8 cellular contexts compared by ENCODE assay signal in the genomic region with DNA sequence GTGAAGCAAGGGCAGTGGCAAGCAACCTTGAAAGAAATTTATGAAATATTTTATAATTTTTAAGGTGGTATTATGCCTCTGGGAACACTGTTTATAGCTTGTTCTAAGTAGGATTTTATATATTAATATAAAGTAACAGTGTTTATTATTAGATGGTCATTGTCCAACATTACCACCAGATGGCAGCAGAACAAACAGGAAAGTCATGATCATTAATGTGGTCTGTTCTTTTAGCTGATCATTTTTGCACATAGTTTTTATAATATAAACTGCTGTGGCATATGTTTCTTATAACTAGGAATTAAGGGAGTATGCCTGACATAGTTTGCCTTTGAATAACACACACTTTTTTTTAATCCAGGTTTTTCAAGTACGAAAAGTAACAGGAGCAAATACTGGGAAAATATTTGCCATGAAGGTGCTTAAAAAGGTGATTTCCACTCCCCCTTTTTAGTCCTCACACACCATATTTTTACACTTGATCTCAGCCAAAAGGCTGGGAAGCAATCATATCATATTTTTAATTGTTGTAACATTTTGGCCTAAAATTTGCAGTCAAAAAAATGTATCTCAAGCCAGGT. TPM values are rescaled to one million over a fixed set of nuclear protein-coding genes. Genes with fewer than 3 reads are reported as not detected.
A peak's percentile ranks its signal among the peaks of the same experiment; 100 is the strongest.
DNase-seq lines count a peak whose midpoint lies in the region; ATAC-seq, FAIRE-seq and TF ChIP-seq lines count a peak whose summit lies in the region.

No MANE protein-coding gene starts in this region.

- H3K9me3 ChIP-seq in tibial nerve: no peaks in the 10 kb centered on the region

- peak; percentile 97 for FAIRE-seq in A204.1 (lab: Jason Lieb, UNC)

- H3K4me3 ChIP-seq in tibial nerve: no peak overlapping the region

- H3K27ac ChIP-seq in tibial nerve: no peak overlapping the region

- no peaks in the 10 kb centered on the region for H3K27me3 Mint-ChIP-seq in activated CD8-positive, alpha-beta T cell treated with anti-CD3 and anti-CD28 coated beads, Interleukin-2, amount 10 ng/mL, durations not matched to agents 7 days and 5 days (ENCODE audit: low read depth)

- CTCF ChIA-PET in activated CD8-positive, alpha-beta T cell treated with anti-CD3 and anti-CD28 coated beads, Interleukin-2, amount 10 ng/mL, durations not matched to agents 7 days and 5 days (lab: Charles Lee): interaction anchor here (0.6 to 3.5 kb wide), 17 partner anchors 10 to 693 kb away, joined by 3 to 29 read pairs (median 4); a partner anchor contains a TSS

- peaks cover 34% of the 10 kb centered on the region for H3K36me3 Mint-ChIP-seq in activated CD8-positive, alpha-beta T cell treated with anti-CD3 and anti-CD28 coated beads, Interleukin-2, amount 10 ng/mL, durations not matched to agents 7 days and 5 days (ENCODE audit: low read depth)

- ATAC-seq in activated CD8-positive, alpha-beta T cell treated with anti-CD3 and anti-CD28 coated beads, Interleukin-2, amount 10 ng/mL, durations not matched to agents 7 days and 5 days: peak; percentile 69
- no peak for ATAC-seq in HG02642 (IDR thresholded peaks at IDR 0.05; ENCODE audit: poor library complexity, unreplicated experiment)
- no peak for ATAC-seq in HG03378 (IDR thresholded peaks at IDR 0.05; ENCODE audit: unreplicated experiment)

- TF ChIP-seq POLR2A in tibial nerve (IDR thresholded peaks at IDR 0.05): no peak

- no peak overlapping the region for H3K4me3 Mint-ChIP-seq in activated CD8-positive, alpha-beta T cell treated with anti-CD3 and anti-CD28 coated beads, Interleukin-2, amount 10 ng/mL, durations not matched to agents 7 days and 5 days

- peaks cover 0 to 87% (median 4%) of the 10 kb centered on the region in 3 donors for H3K36me3 ChIP-seq in tibial nerve

- peak; percentile 50 to 67 (median 54) for TF ChIP-seq CTCF in tibial nerve (IDR thresholded peaks at IDR 0.05)

- H3K27ac Mint-ChIP-seq in activated CD8-positive, alpha-beta T cell treated with anti-CD3 and anti-CD28 coated beads, Interleukin-2, amount 10 ng/mL, durations not matched to agents 7 days and 5 days: no peak overlapping the region

- no peaks in the 10 kb centered on the region for H3K9me3 Mint-ChIP-seq in activated CD8-positive, alpha-beta T cell treated with anti-CD3 and anti-CD28 coated beads, Interleukin-2, amount 10 ng/mL, durations not matched to agents 7 days and 5 days (ENCODE audit: insufficient read depth)

- H3K4me1 ChIP-seq in tibial nerve: peaks cover 0 to 3% (median 0%) of the 10 kb centered on the region in 4 donors

- 63 to 81% methylated on average over 1 of the region's 1 CpG for WGBS in tibial nerve, 2 donors

- TF ChIP-seq EP300 in tibial nerve (IDR thresholded peaks at IDR 0.05): no peak

- DNase-seq in GM03348 (ENCODE audit: low spot score) (peak; percentile 74), NCI-H1694 treated with DMSO at 0.1 percent for 48 hours (lab: John Stamatoyannopoulos, UW) (peak; percentile 63), hepatic stellate cell (ENCODE audit: low spot score) (peak; percentile 50), tibial nerve (ENCODE audit: low spot score in 2 of 2) (peak in 1 of 2 donors; percentile 22)
- DNase-seq in activated CD8-positive, alpha-beta T cell treated with anti-CD3 and anti-CD28 coated beads, Interleukin-2, amount 10 ng/mL, durations not matched to agents 7 days and 5 days: peak; percentile 35

- no peaks in the 10 kb centered on the region for H3K4me1 Mint-ChIP-seq in activated CD8-positive, alpha-beta T cell treated with anti-CD3 and anti-CD28 coated beads, Interleukin-2, amount 10 ng/mL, durations not matched to agents 7 days and 5 days (ENCODE audit: low read depth)

- no peaks in the 10 kb centered on the region for H3K27me3 ChIP-seq in tibial nerve

- POLR2A ChIA-PET in activated CD8-positive, alpha-beta T cell treated with anti-CD3 and anti-CD28 coated beads, Interleukin-2, amount 10 ng/mL, durations not matched to agents 7 days and 5 days (lab: Charles Lee): interaction anchor here (1.0 kb wide), 1 partner anchor 50 kb away, joined by 5 read pairs; a partner anchor contains a TSS

RNA-seq across cellular contexts. Expression of a gene that starts 21.4 kb away (rescaled TPM):
- total RNA-seq in activated CD8-positive, alpha-beta T cell treated with anti-CD3 and anti-CD28 coated beads, Interleukin-2, amount 10 ng/mL, durations not matched to agents 7 days and 5 days: 10 to 100 TPM; 47.5 to 48.7 TPM
- total RNA-seq in tibial nerve: 10 to 100 TPM; 33.6 to 48.3 (median 43.2) TPM

RNA-seq across cellular contexts. Expression of a gene that starts 21.6 kb away (rescaled TPM):
- 10 to 100 TPM; 14.5 to 14.7 TPM for total RNA-seq in activated CD8-positive, alpha-beta T cell treated with anti-CD3 and anti-CD28 coated beads, Interleukin-2, amount 10 ng/mL, durations not matched to agents 7 days and 5 days
- 10 to 100 TPM in 2 of 4 donors, 1 to 10 TPM in 2; 4.2 to 16.5 (median 8.4) TPM for total RNA-seq in tibial nerve

RNA-seq across cellular contexts. Expression of a gene that starts 50.2 kb away (rescaled TPM):
- 10 to 100 TPM in 1 of 2 experiments, 1 to 10 TPM in 1; 9.7 to 11.1 TPM for total RNA-seq in activated CD8-positive, alpha-beta T cell treated with anti-CD3 and anti-CD28 coated beads, Interleukin-2, amount 10 ng/mL, durations not matched to agents 7 days and 5 days
- total RNA-seq in tibial nerve: 10 to 100 TPM in 2 of 4 donors, 1 to 10 TPM in 2; 7.3 to 18.4 (median 10.9) TPM
